Comparison of ENCODE assay signal across 8 cellular contexts in genomic region chr9:127970401-127971313, GRCh38. TPM values are rescaled to one million over a fixed set of nuclear protein-coding genes. Genes with fewer than 3 reads are reported as not detected.
DNase-seq lines count a peak whose midpoint lies in the region; ATAC-seq, FAIRE-seq and TF ChIP-seq lines count a peak whose summit lies in the region.

No MANE protein-coding gene starts in this region.

- H3K9ac ChIP-seq in Karpas-422 (ENCODE audit: low read length): 0 out of 2 replicates have a peak overlapping the region, but pooled peaks have one; percentile 24

- peaks cover 68% of the 10 kb centered on the region for H4K20me1 ChIP-seq in Karpas-422 (ENCODE audit: insufficient read depth, low read depth, low read length)

- no peaks in the 10 kb centered on the region for H3K79me2 ChIP-seq in Karpas-422 (ENCODE audit: low read length)

- peaks cover 51% of the 10 kb centered on the region for H3K4me1 ChIP-seq in Karpas-422 (ENCODE audit: low read length)

- peak; percentile 86 for FAIRE-seq in GM12891 (lab: Jason Lieb, UNC)

- H3K4me2 ChIP-seq in Karpas-422 (ENCODE audit: low read depth, low read length, poor library complexity, severe bottlenecking): peak overlapping the region; percentile 33

- H3K27ac ChIP-seq in Karpas-422 (ENCODE audit: low read length): peak overlapping the region; percentile 25; the same call in 1 of the 2 replicates

- peak; percentile 66 for ATAC-seq in GM21737 (IDR thresholded peaks at IDR 0.05; ENCODE audit: unreplicated experiment)
- no peak for ATAC-seq in sciatic nerve

- H3K36me3 ChIP-seq in Karpas-422 (ENCODE audit: insufficient read depth, low read length): no peaks in the 10 kb centered on the region

- no peak overlapping the region for H2AFZ ChIP-seq in Karpas-422 (ENCODE audit: low read length)

- DNase-seq in GM12891 (ENCODE audit: insufficient read length, low spot score) (peak; percentile 92), Karpas-422 (peak; percentile 69), erythroblast (lab: John Stamatoyannopoulos, UW) (no peak), sciatic nerve (ENCODE audit: low spot score) (no peak)
- peak; percentile 57 for DNase-seq in activated CD4-positive, CD25-positive, alpha-beta regulatory T cell treated with anti-CD3 and anti-CD28 coated beads, Interleukin-2, amount 50 U/mL, for 16 hours (ENCODE audit: low read depth, low spot score)
- DNase-seq in effector CD4-positive, alpha-beta T cell: peak; percentile 65
- DNase-seq in stimulated activated CD4-positive, alpha-beta T cell treated with anti-CD3 and anti-CD28 coated beads, Interleukin-2, amount 100 ng/mL, for 4 hours (ENCODE audit: low read depth): peak; percentile 53

- H3K4me3 ChIP-seq in Karpas-422 (ENCODE audit: low read length): no peak overlapping the region

- intact Hi-C loops in sciatic nerve (cut with DNase I): no loop called here

- H3K27me3 ChIP-seq in Karpas-422 (ENCODE audit: low read length): no peaks in the 10 kb centered on the region

- no peaks in the 10 kb centered on the region for H3K9me3 ChIP-seq in Karpas-422 (ENCODE audit: low read length)

- TF ChIP-seq POLR2A in GM12891 (IDR thresholded peaks at IDR 0.05; ENCODE audit: low read depth, low read length) (no peak), erythroblast (IDR thresholded peaks at IDR 0.05; ENCODE audit: low read length) (no peak)

- no peaks in the 10 kb centered on the region for H3K9me2 ChIP-seq in Karpas-422 (replicated peaks; ENCODE audit: insufficient read depth, low read length)

TF ChIP-seq in GM12891, 5 proteins besides CTCF, POLR2A, EP300 and RAD21:
- TF ChIP-seq POU2F2 (IDR thresholded peaks at IDR 0.05; ENCODE audit: low read depth, low read length) (no peak), TAF1 (IDR thresholded peaks at IDR 0.05; ENCODE audit: low read depth, low read length) (0 out of 2 replicates have a peak, but pooled peaks have one; percentile 20), SPI1 (IDR thresholded peaks at IDR 0.05; ENCODE audit: low read depth, low read length) (peak; percentile 80), PAX5 (IDR thresholded peaks at IDR 0.05; ENCODE audit: insufficient read depth, low read length, severe bottlenecking) (no peak)

RNA-seq across cellular contexts. Expression of gene EEIG1, which starts 10.1 kb away (rescaled TPM):
- polyA plus RNA-seq in GM12891 (2012; ENCODE audit: low read depth, missing spikeins): 26.9 TPM
- 6.9 and 10.1 TPM in 2 replicates for total RNA-seq in Karpas-422 (2014; rRNA removed; shearing (Covaris generic); ENCODE audit: low replicate concordance)
- total RNA-seq in sciatic nerve: 96.8 TPM

RNA-seq across cellular contexts. Expression of gene DPM2, which starts 33.0 kb away (rescaled TPM):
- polyA plus RNA-seq in GM12891 (2012; ENCODE audit: low read depth, missing spikeins): 28.2 TPM
- 21.5 and 34.4 TPM in 2 replicates for total RNA-seq in Karpas-422 (2014; rRNA removed; shearing (Covaris generic); ENCODE audit: low replicate concordance)
- 24.6 TPM for total RNA-seq in sciatic nerve

RNA-seq across cellular contexts. Expression of gene PIP5KL1, which starts 40.1 kb away (rescaled TPM):
- polyA plus RNA-seq in GM12891 (2012; ENCODE audit: low read depth, missing spikeins): 0.42 TPM
- 2.7 and 3.1 TPM in 2 replicates for total RNA-seq in Karpas-422 (2014; rRNA removed; shearing (Covaris generic); ENCODE audit: low replicate concordance)
- 2.0 TPM for total RNA-seq in sciatic nerve

RNA-seq across cellular contexts. Expression of gene ST6GALNAC4, which starts 53.8 kb away (rescaled TPM):
- 27.0 TPM for polyA plus RNA-seq in GM12891 (2012; ENCODE audit: low read depth, missing spikeins)
- total RNA-seq in Karpas-422 (2014; rRNA removed; shearing (Covaris generic); ENCODE audit: low replicate concordance): 23.5 and 41.6 TPM in 2 replicates
- total RNA-seq in sciatic nerve: 19.6 TPM

Comparison
In these comparisons a context has a peak if more than half of its experiments do, and no peak if none do; other contexts are left out.
1. DNase-seq: peak in GM12891 (single experiment), Karpas-422 (single experiment), activated CD4-positive, CD25-positive, alpha-beta regulatory T cell treated with anti-CD3 and anti-CD28 coated beads, Interleukin-2, amount 50 U/mL, for 16 hours (single experiment), effector CD4-positive, alpha-beta T cell (single experiment) and stimulated activated CD4-positive, alpha-beta T cell treated with anti-CD3 and anti-CD28 coated beads, Interleukin-2, amount 100 ng/mL, for 4 hours (single experiment); none in erythroblast (0 of 2) and sciatic nerve (single experiment).